ENCODE assay signal across 8 cellular contexts in the genomic region with DNA sequence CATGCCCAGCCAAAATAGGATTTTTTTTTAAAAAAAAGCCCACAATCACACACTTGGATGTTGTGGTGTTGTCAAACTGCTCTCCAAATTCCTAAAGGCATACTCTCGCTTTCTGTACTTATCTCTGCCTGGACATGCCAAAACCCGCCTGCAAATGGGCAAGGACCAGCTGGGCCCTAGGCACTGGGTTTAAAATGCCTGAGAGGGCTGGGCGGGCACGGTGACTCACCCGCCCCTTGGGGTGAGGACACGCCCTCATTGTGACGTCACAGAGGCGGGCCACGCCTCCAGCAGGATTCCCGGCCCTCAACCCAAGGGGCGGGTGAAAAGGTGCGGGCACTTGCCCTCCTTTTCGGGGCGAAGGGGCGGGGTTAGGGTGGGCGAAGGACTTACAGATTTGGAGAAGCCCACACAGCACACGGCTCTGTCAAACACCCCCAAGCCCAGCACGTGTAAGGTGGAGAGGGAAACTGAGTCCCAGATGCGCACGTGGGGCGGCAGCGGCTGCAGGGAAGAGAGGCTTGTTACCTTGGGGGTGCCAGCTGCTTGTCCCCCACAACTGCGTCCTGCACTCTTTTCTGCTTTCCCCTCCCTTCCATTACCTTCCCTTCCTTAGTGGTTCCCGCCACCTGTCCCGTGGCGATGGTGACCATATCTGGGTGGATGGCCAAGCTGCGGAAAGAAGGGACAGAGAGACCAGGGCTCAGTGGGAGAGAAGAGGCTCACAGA. TPM values are rescaled to one million over a fixed set of nuclear protein-coding genes. Genes with fewer than 3 reads are reported as not detected.
A peak's percentile ranks its signal among the peaks of the same experiment; 100 is the strongest.
DNase-seq lines count a peak whose midpoint lies in the region; ATAC-seq and TF ChIP-seq lines count a peak whose summit lies in the region.

No MANE protein-coding gene starts in this region.

- H3K18ac ChIP-seq in trophoblast cell (ENCODE audit: low read length): peak overlapping the region; percentile 50

- TF ChIP-seq CTCF in foreskin fibroblast (IDR thresholded peaks at IDR 0.05; ENCODE audit: low read depth, low read length): no peak

- H3K79me1 ChIP-seq in trophoblast cell (ENCODE audit: low read length): peaks cover 1% of the 10 kb centered on the region

- peak overlapping the region; percentile 35 for H2BK12ac ChIP-seq in trophoblast cell (ENCODE audit: low read length)

- no peak overlapping the region for H3K4me3 ChIP-seq in foreskin fibroblast (ENCODE audit: low read depth in 1 of 2, low read length in 2 of 2)
- H3K4me3 ChIP-seq in trophoblast cell (ENCODE audit: low read depth, low read length): peak overlapping the region; percentile 45

- H4K91ac ChIP-seq in trophoblast cell (ENCODE audit: low read depth, low read length): peak overlapping the region; percentile 58

- H3K36me3 ChIP-seq in trophoblast cell (ENCODE audit: control insufficient read depth in 1 of 2, insufficient read depth in 2 of 2, low read length in 2 of 2): peaks cover 11 to 13% of the 10 kb centered on the region in 2 experiments

- H3K4ac ChIP-seq in trophoblast cell (ENCODE audit: low read depth, low read length): no peak overlapping the region

- no CpG with 5 or more reads among the region's 27 CpGs for WGBS in trophoblast cell (ENCODE audit: extremely low coverage, insufficient coverage, insufficient read length)

- no peak overlapping the region for H2BK120ac ChIP-seq in trophoblast cell (ENCODE audit: insufficient read depth, low read length, poor library complexity)

- H3K9me3 Mint-ChIP-seq in activated T-cell treated with anti-CD3 and anti-CD28 coated beads, Interleukin-2, amount 50 U/mL, for 4 hours: no peaks in the 10 kb centered on the region

- DNase-seq in NCI-H1417 (lab: John Stamatoyannopoulos, UW) (peak; percentile 22 to 86 (median 43)), NCI-H1417 treated with DMSO at 0.1 percent for 48 hours (lab: John Stamatoyannopoulos, UW) (no peak), NCI-H460 (ENCODE audit: extremely low read depth, low read depth) (peak; percentile 79), foreskin fibroblast (peak; percentile 90 to 95), trophoblast cell (peak; percentile 91 to 94)
- DNase-seq in activated T-cell treated with anti-CD3 and anti-CD28 coated beads, Interleukin-2, amount 50 U/mL, for 4 hours: peak; percentile 36

- peaks cover 7 to 11% of the 10 kb centered on the region in 2 experiments for H3K4me1 ChIP-seq in trophoblast cell (ENCODE audit: control insufficient read depth in 1 of 2, insufficient read depth in 2 of 2, low read length in 2 of 2)

- no peak overlapping the region for H3K23ac ChIP-seq in trophoblast cell (ENCODE audit: low read length)

- no peak overlapping the region for H2BK5ac ChIP-seq in trophoblast cell (ENCODE audit: low read depth, low read length, poor library complexity)

- ATAC-seq in activated T-cell treated with anti-CD3 and anti-CD28 coated beads, Interleukin-2, amount 50 U/mL, for 4 hours: peak; percentile 44 to 53
- no peak for ATAC-seq in GM21367 (IDR thresholded peaks at IDR 0.05; ENCODE audit: unreplicated experiment)
- ATAC-seq in HG02759 (IDR thresholded peaks at IDR 0.05; ENCODE audit: unreplicated experiment): no peak

- H3K9me3 ChIP-seq in trophoblast cell (ENCODE audit: insufficient read depth, low read depth, low read length): no peaks in the 10 kb centered on the region

- H2AK5ac ChIP-seq in trophoblast cell (ENCODE audit: low read length): peak overlapping the region; percentile 42

- no peak overlapping the region for H3K27ac ChIP-seq in trophoblast cell (ENCODE audit: low read depth, low read length)

- no peak overlapping the region for H3K4me3 Mint-ChIP-seq in activated T-cell treated with anti-CD3 and anti-CD28 coated beads, Interleukin-2, amount 50 U/mL, for 4 hours

- H4K12ac ChIP-seq in trophoblast cell (ENCODE audit: low read depth, low read length): no peak overlapping the region

- H3K14ac ChIP-seq in trophoblast cell (ENCODE audit: low read length): no peak overlapping the region

- H4K8ac ChIP-seq in trophoblast cell (ENCODE audit: low read depth, low read length): no peak overlapping the region

- H2AFZ ChIP-seq in trophoblast cell (ENCODE audit: insufficient read depth, low read length, poor library complexity): no peak overlapping the region

- H3K79me2 ChIP-seq in trophoblast cell (ENCODE audit: control insufficient read depth, insufficient read depth, low read length, poor library complexity): no peaks in the 10 kb centered on the region

- H3K4me1 Mint-ChIP-seq in activated T-cell treated with anti-CD3 and anti-CD28 coated beads, Interleukin-2, amount 50 U/mL, for 4 hours (ENCODE audit: low read depth): peaks cover 11% of the 10 kb centered on the region

- peak overlapping the region; percentile 59 for H3K4me2 ChIP-seq in trophoblast cell (ENCODE audit: low read length)

- H3K36me3 Mint-ChIP-seq in activated T-cell treated with anti-CD3 and anti-CD28 coated beads, Interleukin-2, amount 50 U/mL, for 4 hours (ENCODE audit: insufficient read depth): peaks cover 12% of the 10 kb centered on the region

- H3K27me3 Mint-ChIP-seq in activated T-cell treated with anti-CD3 and anti-CD28 coated beads, Interleukin-2, amount 50 U/mL, for 4 hours (ENCODE audit: low read depth): no peaks in the 10 kb centered on the region

- no peak overlapping the region for H3K9ac ChIP-seq in trophoblast cell (ENCODE audit: low read length)

- H3K27me3 ChIP-seq in trophoblast cell (ENCODE audit: insufficient read depth, low read length): no peaks in the 10 kb centered on the region

RNA-seq across cellular contexts. Expression of gene EML2, which starts 6.6 kb away (rescaled TPM):
- total RNA-seq in NCI-H460 (2014; rRNA removed; shearing (Covaris generic)): 19.1 and 21.4 TPM in 2 replicates
- 69.1 and 88.6 TPM in 2 replicates for polyA plus RNA-seq in NCI-H460 (2014; cell fraction: nucleus; rRNA removed)
- 100 to 1,000 TPM; 136 to 178 (median 150) TPM for total RNA-seq in activated T-cell treated with anti-CD3 and anti-CD28 coated beads, Interleukin-2, amount 50 U/mL, for 4 hours
- polyA plus RNA-seq in trophoblast cell (2013): 15.0 and 16.5 TPM in 2 replicates

RNA-seq across cellular contexts. Expression of gene GPR4, which starts 30.6 kb away (rescaled TPM):
- total RNA-seq in NCI-H460 (2014; rRNA removed; shearing (Covaris generic)): 0.09 and 0.57 TPM in 2 replicates
- 0.04 and 0.16 TPM in 2 replicates for polyA plus RNA-seq in NCI-H460 (2014; cell fraction: nucleus; rRNA removed)
- under 1 TPM in 1 of 3 donors, not detected in 2; 0.05 TPM for total RNA-seq in activated T-cell treated with anti-CD3 and anti-CD28 coated beads, Interleukin-2, amount 50 U/mL, for 4 hours
- 0.03 TPM in 1 of 2 replicates, not detected in the other for polyA plus RNA-seq in trophoblast cell (2013)

RNA-seq across cellular contexts. Expression of gene GIPR, which starts 35.4 kb away (rescaled TPM):
- total RNA-seq in NCI-H460 (2014; rRNA removed; shearing (Covaris generic)): 0.69 and 1.1 TPM in 2 replicates
- polyA plus RNA-seq in NCI-H460 (2014; cell fraction: nucleus; rRNA removed): 0.67 and 2.7 TPM in 2 replicates
- total RNA-seq in activated T-cell treated with anti-CD3 and anti-CD28 coated beads, Interleukin-2, amount 50 U/mL, for 4 hours: 1 to 10 TPM in 2 of 3 donors, under 1 TPM in 1; 0.66 to 1.4 (median 1.0) TPM
- polyA plus RNA-seq in trophoblast cell (2013): 0.60 and 0.99 TPM in 2 replicates

RNA-seq across cellular contexts. Expression of gene OPA3, which starts 48.0 kb away (rescaled TPM):
- 6.0 and 6.3 TPM in 2 replicates for total RNA-seq in NCI-H460 (2014; rRNA removed; shearing (Covaris generic))
- polyA plus RNA-seq in NCI-H460 (2014; cell fraction: nucleus; rRNA removed): 6.5 and 8.3 TPM in 2 replicates
- 10 to 100 TPM; 14.1 to 15.5 (median 15.1) TPM for total RNA-seq in activated T-cell treated with anti-CD3 and anti-CD28 coated beads, Interleukin-2, amount 50 U/mL, for 4 hours
- polyA plus RNA-seq in trophoblast cell (2013): 8.4 and 8.8 TPM in 2 replicates

RNA-seq across cellular contexts. Expression of gene SNRPD2, which starts 59.1 kb away (rescaled TPM):
- 213 and 246 TPM in 2 replicates for total RNA-seq in NCI-H460 (2014; rRNA removed; shearing (Covaris generic))
- 250 and 396 TPM in 2 replicates for polyA plus RNA-seq in NCI-H460 (2014; cell fraction: nucleus; rRNA removed)
- 100 to 1,000 TPM; 903 to 949 (median 911) TPM for total RNA-seq in activated T-cell treated with anti-CD3 and anti-CD28 coated beads, Interleukin-2, amount 50 U/mL, for 4 hours
- polyA plus RNA-seq in trophoblast cell (2013): 1,318 and 1,337 TPM in 2 replicates

Comparison
In these comparisons a context has a peak if more than half of its experiments do, and no peak if none do; other contexts are left out.
1. ATAC-seq: peak in activated T-cell treated with anti-CD3 and anti-CD28 coated beads, Interleukin-2, amount 50 U/mL, for 4 hours (2 of 2); none in GM21367 (single experiment) and HG02759 (single experiment).